In the genomic region with DNA sequence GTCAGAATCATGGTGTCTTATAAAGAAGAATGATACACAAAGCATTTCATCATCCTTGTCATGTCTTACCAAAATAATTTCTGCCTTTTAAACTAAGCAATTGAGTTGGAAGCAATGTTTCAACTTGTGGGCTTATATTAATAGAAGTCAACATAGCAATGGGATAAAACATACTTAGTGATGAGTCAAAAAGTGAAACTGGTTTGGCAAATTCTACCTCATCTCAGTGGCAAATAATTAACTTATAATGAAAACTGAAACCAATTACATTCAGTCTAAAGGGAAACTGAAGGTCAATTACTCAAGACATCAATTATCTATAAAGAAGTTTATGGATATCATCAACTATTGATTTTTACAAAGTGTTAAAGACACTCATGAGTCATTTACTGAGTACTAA, we compare ENCODE assay signal across 18 cellular contexts.
A peak's percentile ranks its signal among the peaks of the same experiment; 100 is the strongest.
DNase-seq lines count a peak whose midpoint lies in the region; ATAC-seq and TF ChIP-seq lines count a peak whose summit lies in the region.
"Had no signal": no experiment of that assay in that cellular context is flagged by ENCODE, and none has a peak within 500 bp of the region (broad histone marks: within the 10 kb centered on the region; RNA-seq: fewer than 3 reads in every experiment).

No MANE protein-coding gene starts in this region.

- no peaks in the 10 kb centered on the region for H3F3A ChIP-seq in smooth muscle cell (ENCODE audit: low read depth)

- no peak overlapping the region for H3K4me3 ChIP-seq in smooth muscle cell
- H3K4me3 ChIP-seq: gastroesophageal sphincter had no signal

- no peaks in the 10 kb centered on the region for H3K27me3 ChIP-seq in smooth muscle cell (ENCODE audit: low read depth)
- H3K27me3 ChIP-seq: gastroesophageal sphincter had no signal

- H2AFZ ChIP-seq in smooth muscle cell (ENCODE audit: low read depth) = no peak overlapping the region
- H2AFZ ChIP-seq: parathyroid adenoma had no signal

- H3K27ac ChIP-seq in RWPE1 = no peak overlapping the region
- H3K27ac ChIP-seq in smooth muscle cell (ENCODE audit: low read depth) = no peak overlapping the region
- H3K27ac ChIP-seq: gastroesophageal sphincter, parathyroid adenoma had no signal

- TF ChIP-seq CTCF in RWPE1 (conservative IDR thresholded peaks at IDR 0.05; ENCODE audit: low read depth) (no peak), smooth muscle cell (IDR thresholded peaks at IDR 0.05; ENCODE audit: borderline replicate concordance, insufficient read depth, poor library complexity, severe bottlenecking) (no peak)

- no peaks in the 10 kb centered on the region for H3K9me3 ChIP-seq in smooth muscle cell (replicated peaks; ENCODE audit: low read depth)

- peak; percentile 63 for ATAC-seq in GM19324 (IDR thresholded peaks at IDR 0.05; ENCODE audit: low FRiP score, unreplicated experiment)
- peak; percentile 82 for ATAC-seq in HG02678 (IDR thresholded peaks at IDR 0.05; ENCODE audit: unreplicated experiment)
- ATAC-seq in HG03432 (IDR thresholded peaks at IDR 0.05; ENCODE audit: unreplicated experiment) = peak; percentile 87
- ATAC-seq: gastroesophageal sphincter; left cardiac atrium; natural killer cell treated with Interleukin-12 subunit alpha and Interleukin-12 subunit beta and Interleukin-15 and Interleukin-18, amount 100 ng/mL, for 72 hours; Right ventricle myocardium inferior; T-cell had no signal

- no peaks in the 10 kb centered on the region for H3K79me2 ChIP-seq in smooth muscle cell (ENCODE audit: low read depth)
- H3K79me2 ChIP-seq: parathyroid adenoma had no signal

- POLR2A ChIA-PET in RWPE1 (lab: Yijun Ruan, JAX; ENCODE audit: low non-redundant PET) = no interaction called here

- no peaks in the 10 kb centered on the region for H3K36me3 ChIP-seq in smooth muscle cell (ENCODE audit: low read depth)
- H3K36me3 ChIP-seq: gastroesophageal sphincter had no signal

- no peak overlapping the region for H3K4me2 ChIP-seq in smooth muscle cell

- CTCF ChIA-PET in RWPE1 (lab: Yijun Ruan, JAX) = no interaction called here

- H3K9ac ChIP-seq in smooth muscle cell (ENCODE audit: low read depth) = no peak overlapping the region
- H3K9ac ChIP-seq: parathyroid adenoma had no signal

- DNase-seq in SHP77 treated with DMSO at 0.1 percent for 48 hours (lab: John Stamatoyannopoulos, UW) (no peak), RWPE1 (ENCODE audit: low spot score) (no peak), smooth muscle cell (lab: John Stamatoyannopoulos, UW; ENCODE audit: unreplicated experiment) (no peak)
- no peak for DNase-seq in activated CD8-positive, alpha-beta memory T cell treated with anti-CD3 and anti-CD28 coated beads, Interleukin-2, amount 50 U/mL, for 48 hours
- DNase-seq: activated CD4-positive, alpha-beta T cell treated with anti-CD3 and anti-CD28 coated beads, Interleukin-2, amount 50 U/mL, for 1 hour; activated CD8-positive, alpha-beta memory T cell treated with anti-CD3 and anti-CD28 coated beads, Interleukin-2, amount 50 U/mL, for 4 hours; activated effector memory CD4-positive, alpha-beta T cell treated with anti-CD3 and anti-CD28 coated beads, Interleukin-2, amount 50 U/mL, for 16 hours; left cardiac atrium; NCI-H1092 treated with DMSO at 0.1 percent for 48 hours; NCI-H510A; T-cell had no signal

- H4K20me1 ChIP-seq in smooth muscle cell (ENCODE audit: low read depth) = no peaks in the 10 kb centered on the region

- H3K4me1 ChIP-seq in smooth muscle cell (ENCODE audit: low read depth) = no peaks in the 10 kb centered on the region
- H3K4me1 ChIP-seq: gastroesophageal sphincter, parathyroid adenoma had no signal
